8 cellular contexts compared by ENCODE assay signal in genomic region chr12:65277994-65278575, GRCh38. TPM values are rescaled to one million over a fixed set of nuclear protein-coding genes. Genes with fewer than 3 reads are reported as not detected.
DNase-seq lines count a peak whose midpoint lies in the region; ATAC-seq and TF ChIP-seq lines count a peak whose summit lies in the region.

No MANE protein-coding gene starts in this region.

- H3K4me1 ChIP-seq in ACC112 (ENCODE audit: control insufficient read depth, insufficient read depth, low read length, unreplicated experiment) (peaks cover 18% of the 10 kb centered on the region), HUES64 (ENCODE audit: insufficient read depth, low read length) (peaks cover 8% of the 10 kb centered on the region; the same call in 1 of the 2 replicates), muscle layer of colon (ENCODE audit: insufficient read depth, low read length) (peaks cover 19% of the 10 kb centered on the region)

- DNase-seq in coronary artery (ENCODE audit: low spot score) (no peak), UCSD-AML1 (lab: John Stamatoyannopoulos, UW; ENCODE audit: unreplicated experiment) (no peak), GM19240 (ENCODE audit: insufficient read length, low spot score) (no peak)
- no peak for DNase-seq in effector CD4-positive, alpha-beta T cell

- WGBS in HUES64 = under 1% methylated on average over 17 of the region's 23 CpGs

- H3K4me3 ChIP-seq in ACC112 (ENCODE audit: low read depth, low read length) = peak overlapping the region; percentile 97
- peak overlapping the region; percentile 83 for H3K4me3 ChIP-seq in HUES64 (ENCODE audit: low read length)
- peak overlapping the region; percentile 98 for H3K4me3 ChIP-seq in coronary artery
- H3K4me3 ChIP-seq in muscle layer of colon (ENCODE audit: low read depth in 1 of 2, low read length in 2 of 2) = peak overlapping the region; percentile 51 to 76

- no peak for ATAC-seq in HG02798 (IDR thresholded peaks at IDR 0.05; ENCODE audit: poor library complexity, unreplicated experiment)

- no peak for TF ChIP-seq CTCF in coronary artery (IDR thresholded peaks at IDR 0.05)

- no peaks in the 10 kb centered on the region for H3K36me3 ChIP-seq in ACC112 (ENCODE audit: insufficient read depth, low read length)
- H3K36me3 ChIP-seq in HUES64 (ENCODE audit: insufficient read depth, low read length) = no peaks in the 10 kb centered on the region
- no peaks in the 10 kb centered on the region for H3K36me3 ChIP-seq in muscle layer of colon (ENCODE audit: insufficient read depth, low read length)

- H3K27me3 ChIP-seq in ACC112 (ENCODE audit: insufficient read depth, low read length) = no peaks in the 10 kb centered on the region
- H3K27me3 ChIP-seq in HUES64 (ENCODE audit: insufficient read depth, low read length) = peaks cover 34% of the 10 kb centered on the region
- no peaks in the 10 kb centered on the region for H3K27me3 ChIP-seq in muscle layer of colon (ENCODE audit: control insufficient read depth in 1 of 2, insufficient read depth in 2 of 2, low read length in 2 of 2)

- H2AFZ ChIP-seq in ACC112 (ENCODE audit: low read length, unreplicated experiment) = peak overlapping the region; percentile 67

- H3K9me3 ChIP-seq in HUES64 (ENCODE audit: insufficient read depth, low read depth, low read length) (no peaks in the 10 kb centered on the region), muscle layer of colon (ENCODE audit: low read length) (no peaks in the 10 kb centered on the region)

- peaks cover 40% of the 10 kb centered on the region for H3K79me2 ChIP-seq in ACC112 (ENCODE audit: control insufficient read depth, insufficient read depth, low read length, unreplicated experiment)

- H3K9ac ChIP-seq in HUES64 (ENCODE audit: low read depth, low read length) (peak overlapping the region; percentile 49), muscle layer of colon (ENCODE audit: low read length) (peak overlapping the region; percentile 60)

- H3K27ac ChIP-seq in ACC112 (ENCODE audit: low read depth, low read length) = no peak overlapping the region
- no peak overlapping the region; the same call in 1 of the 2 replicates for H3K27ac ChIP-seq in HUES64 (ENCODE audit: low read depth, low read length)
- H3K27ac ChIP-seq in coronary artery = peak overlapping the region; percentile 97 to 99
- peak overlapping the region; percentile 70 for H3K27ac ChIP-seq in muscle layer of colon (ENCODE audit: low read depth, low read length)

RNA-seq across cellular contexts. Expression of gene MSRB3, which starts 0.4 kb away (rescaled TPM):
- 1.8 TPM for polyA plus RNA-seq in HUES64 (2013, experiment 1 of 2)
- polyA plus RNA-seq in HUES64 (2013, experiment 2 of 2) = 2.2 TPM

Comparison
In these comparisons a context has a peak if more than half of its experiments do, and no peak if none do; other contexts are left out.
1. H3K27ac ChIP-seq: peak in coronary artery (2 of 2) and muscle layer of colon (single experiment); none in ACC112 (single experiment) and HUES64 (single experiment).
2. Peak in every context shown above with its lines, with median percentiles within 50 percentile points of each other: H3K4me3 ChIP-seq.